13 cellular contexts compared by ENCODE assay signal in the genomic region with DNA sequence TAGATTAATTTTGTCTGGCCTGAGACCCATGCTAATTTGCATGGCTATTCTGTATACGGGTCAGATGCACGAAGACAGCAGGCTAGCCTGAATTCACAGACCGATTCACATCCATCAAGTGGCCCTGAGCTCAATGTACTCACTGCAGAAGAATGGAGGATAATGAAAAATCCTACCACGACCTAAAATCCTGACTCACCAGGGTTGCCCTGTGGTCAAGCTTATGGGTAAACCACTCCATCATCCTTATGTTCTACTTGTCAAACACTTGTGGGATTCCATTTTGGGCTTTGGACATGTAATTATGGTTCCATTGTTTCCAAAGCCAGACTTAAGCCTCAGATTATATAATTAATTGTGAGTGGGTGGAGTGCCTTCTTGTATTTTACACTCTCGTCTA.
DNase-seq lines count a peak whose midpoint lies in the region; ATAC-seq and TF ChIP-seq lines count a peak whose summit lies in the region.
"Had no signal": no experiment of that assay in that cellular context is flagged by ENCODE, and none has a peak within 500 bp of the region (broad histone marks: within the 10 kb centered on the region; RNA-seq: fewer than 3 reads in every experiment).

No MANE protein-coding gene starts in this region.

- DNase-seq in DMS53 (lab: John Stamatoyannopoulos, UW) (peak; percentile 12), DMS53 treated with DMSO at 0.1 percent for 48 hours (lab: John Stamatoyannopoulos, UW; ENCODE audit: unreplicated experiment) (no peak), RPMI7951 (ENCODE audit: low read depth) (peak; percentile 98), fibroblast of lung (ENCODE audit: low read depth in 2 of 2) (peak; percentile 90 to 99), skeletal muscle cell (ENCODE audit: low read depth) (peak; percentile 81), mesenteric fat pad (ENCODE audit: low spot score) (no peak)
- DNase-seq: activated naive CD4-positive, alpha-beta T cell treated with anti-CD3 and anti-CD28 coated beads for 36 hours; Caco-2; left cardiac atrium; small intestine had no signal

- H3K27ac ChIP-seq in fibroblast of lung (ENCODE audit: insufficient read depth, low read length): no peak overlapping the region
- H3K27ac ChIP-seq: 22Rv1 had no signal

- H3K4me3 ChIP-seq in fibroblast of lung (replicated peaks in 1 of 4; ENCODE audit: control extremely low read depth in 1 of 4, insufficient read depth in 1 of 4, low read depth in 3 of 4, low read length in 4 of 4) (no peak overlapping the region), skeletal muscle cell (ENCODE audit: low read depth, low read length) (no peak overlapping the region)

- no peaks in the 10 kb centered on the region for H3K9me3 ChIP-seq in fibroblast of lung (ENCODE audit: control insufficient read depth, insufficient read depth, low read depth, low read length)
- H3K9me3 ChIP-seq: Caco-2 had no signal

- no peak overlapping the region for H3K9ac ChIP-seq in fibroblast of lung (ENCODE audit: insufficient read depth, low read length)

- no peak overlapping the region for H2AFZ ChIP-seq in fibroblast of lung (ENCODE audit: low read length)

- no peaks in the 10 kb centered on the region for H3K36me3 ChIP-seq in fibroblast of lung (ENCODE audit: control insufficient read depth, insufficient read depth, low read length)

- H4K20me1 ChIP-seq in fibroblast of lung (ENCODE audit: control insufficient read depth, extremely low read depth, insufficient read depth, low read length): no peaks in the 10 kb centered on the region

- H3K79me2 ChIP-seq in fibroblast of lung (ENCODE audit: control insufficient read depth, insufficient read depth, low read length): no peaks in the 10 kb centered on the region

- no peak for TF ChIP-seq CTCF in fibroblast of lung (conservative IDR thresholded peaks at IDR 0.05 in 1 of 2, IDR thresholded peaks at IDR 0.05 in 1 of 2; ENCODE audit: low read depth in 1 of 2, low read length in 2 of 2)

- H3K4me1 ChIP-seq in fibroblast of lung (ENCODE audit: control insufficient read depth, extremely low read depth, insufficient read depth, low read length): peaks cover 17% of the 10 kb centered on the region
- H3K4me1 ChIP-seq: Caco-2 had no signal

- no peak for ATAC-seq in HG02623 (IDR thresholded peaks at IDR 0.05; ENCODE audit: unreplicated experiment)
- no peak for ATAC-seq in HG03135 (IDR thresholded peaks at IDR 0.05; ENCODE audit: unreplicated experiment)
- ATAC-seq: left cardiac atrium had no signal

- no peak overlapping the region for H3K4me2 ChIP-seq in fibroblast of lung (ENCODE audit: extremely low read depth, insufficient read depth, low read length)

- no peaks in the 10 kb centered on the region for H3K27me3 ChIP-seq in fibroblast of lung (ENCODE audit: control insufficient read depth, insufficient read depth, low read length)

Comparison
In these comparisons a context has a peak if more than half of its experiments do, and no peak if none do; other contexts are left out.
1. DNase-seq: peak in DMS53 (single experiment), RPMI7951 (single experiment), fibroblast of lung (2 of 2) and skeletal muscle cell (single experiment); none in DMS53 treated with DMSO at 0.1 percent for 48 hours (single experiment) and mesenteric fat pad (single experiment).